In the genomic region with DNA sequence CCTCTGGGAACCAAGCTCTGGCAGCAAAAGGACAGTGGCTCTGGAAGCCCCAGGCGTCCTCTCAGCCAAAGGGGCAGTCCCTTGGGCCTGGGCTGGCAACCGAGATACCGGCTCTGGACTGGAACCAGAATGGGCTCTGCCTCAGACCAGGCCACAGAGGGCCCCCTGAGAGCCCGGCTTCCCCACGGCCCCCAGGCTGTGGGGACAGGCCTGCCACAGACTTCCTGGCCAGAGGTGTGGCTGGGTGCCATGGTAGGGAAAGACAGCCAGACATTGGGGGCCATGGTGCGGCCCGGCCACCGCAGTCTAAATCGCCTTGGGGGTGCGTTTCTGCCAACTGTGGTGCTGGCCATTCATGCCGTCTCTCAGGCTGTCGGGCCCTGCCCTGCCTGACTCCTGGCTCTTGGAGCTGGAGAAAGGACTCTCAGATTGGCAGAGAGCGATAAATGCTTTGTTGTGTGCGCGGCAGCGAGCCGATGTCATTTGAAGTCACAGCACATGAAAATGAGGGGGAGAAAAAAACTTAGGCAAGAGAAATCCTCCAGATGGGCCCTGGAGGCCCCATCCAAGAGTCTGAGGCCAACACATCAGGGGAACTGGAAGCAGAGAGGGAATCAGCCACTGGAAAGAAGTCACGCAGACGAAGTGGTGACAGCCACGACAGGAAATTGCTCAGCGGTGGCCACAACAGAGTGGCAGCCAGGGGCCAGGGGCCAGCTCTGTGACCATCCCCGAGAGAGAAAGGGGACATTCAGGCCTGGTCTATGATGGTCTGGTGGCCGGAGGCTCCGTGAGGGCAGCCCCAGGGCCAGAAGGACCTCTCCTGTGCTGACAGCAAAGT, we compare ENCODE assay signal across 8 cellular contexts. TPM values are rescaled to one million over a fixed set of nuclear protein-coding genes. Genes with fewer than 3 reads are reported as not detected.
A peak's percentile ranks its signal among the peaks of the same experiment; 100 is the strongest.
DNase-seq lines count a peak whose midpoint lies in the region; ATAC-seq and TF ChIP-seq lines count a peak whose summit lies in the region.

No MANE protein-coding gene starts in this region.

- TF ChIP-seq CTCF in spleen (IDR thresholded peaks at IDR 0.05 in 8 of 11, conservative IDR thresholded peaks at IDR 0.05 in 3 of 11): no peak

- H3K9me3 ChIP-seq in HUES48 (ENCODE audit: control insufficient read depth, insufficient read depth, low read length) (no peaks in the 10 kb centered on the region), adipocyte (ENCODE audit: control insufficient read depth, low read length) (no peaks in the 10 kb centered on the region), spleen (no peaks in the 10 kb centered on the region)

- no peak for TF ChIP-seq POLR2A in spleen (IDR thresholded peaks at IDR 0.05)

- no peak overlapping the region for H3K9ac ChIP-seq in HUES48 (ENCODE audit: low read depth, low read length)
- peak overlapping the region; percentile 86 for H3K9ac ChIP-seq in adipocyte (ENCODE audit: low read length)

- intact Hi-C loops in spleen (cut with DNase I; ENCODE audit: low total_unique reads): no loop called here

- H3K27me3 ChIP-seq in HUES48 (ENCODE audit: control insufficient read depth, insufficient read depth, low read length) (no peaks in the 10 kb centered on the region), adipocyte (replicated peaks; ENCODE audit: control insufficient read depth, insufficient read depth, low read length) (no peaks in the 10 kb centered on the region), spleen (replicated peaks in 1 of 7) (no peaks in the 10 kb centered on the region)

- H3K36me3 ChIP-seq in HUES48 (ENCODE audit: control insufficient read depth, insufficient read depth, low read length) (no peaks in the 10 kb centered on the region), adipocyte (ENCODE audit: control insufficient read depth, insufficient read depth, low read length, severe bottlenecking) (peaks cover 3% of the 10 kb centered on the region), spleen (peaks cover 0 to 47% (median 2%) of the 10 kb centered on the region in 6 donors)

- peak; percentile 55 for DNase-seq in adipocyte (ENCODE audit: low read depth)
- DNase-seq in inferior parietal cortex (ENCODE audit: extremely low spot score): peak; percentile 60
- no peak for DNase-seq in spleen
- no peak for DNase-seq in HuH-7 (ENCODE audit: low spot score)
- DNase-seq in activated T-cell treated with anti-CD3 and anti-CD28 coated beads, Interleukin-2, amount 50 U/mL, for 48 hours: no peak
- DNase-seq in activated CD4-positive, alpha-beta T cell treated with anti-CD3 and anti-CD28 coated beads, Interleukin-2, amount 50 U/mL, for 1 hour: no peak

- 52 to 67% (median 55%) methylated on average over 17 to 24 of the region's 24 CpGs for WGBS in spleen, 5 donors

- peak overlapping the region; percentile 59 for H3K27ac ChIP-seq in HUES48 (ENCODE audit: low read depth, low read length)
- H3K27ac ChIP-seq in spleen: peak overlapping the region; percentile 37 to 92 (median 85)

- no peak for ATAC-seq in GM21737 (IDR thresholded peaks at IDR 0.05; ENCODE audit: unreplicated experiment)

- H3K4me3 ChIP-seq in HUES48 (ENCODE audit: low read depth, low read length) (no peak overlapping the region), adipocyte (ENCODE audit: low read length) (peak overlapping the region; percentile 51), spleen (peak overlapping the region in 1 of 8 donors; percentile 44)

- H3K4me1 ChIP-seq in HUES48 (ENCODE audit: control insufficient read depth, insufficient read depth, low read length) (peaks cover 45% of the 10 kb centered on the region), adipocyte (ENCODE audit: control insufficient read depth, insufficient read depth, low read length) (peaks cover 81% of the 10 kb centered on the region), spleen (peaks cover 91 to 100% (median 100%) of the 10 kb centered on the region in 6 donors)

RNA-seq across cellular contexts. Expression of gene SH3GL1, which starts 26.5 kb away (rescaled TPM):
- 10 to 100 TPM; 37.2 to 77.4 (median 66.2) TPM for total RNA-seq in spleen
- 10 to 100 TPM; 26.1 to 44.0 (median 31.3) TPM for polyA plus RNA-seq in spleen

RNA-seq across cellular contexts. Expression of gene CHAF1A, which starts 28.6 kb away (rescaled TPM):
- 10 to 100 TPM in 5 of 7 donors, 1 to 10 TPM in 2; 9.4 to 17.9 (median 10.6) TPM for total RNA-seq in spleen
- polyA plus RNA-seq in spleen: 1 to 10 TPM; 3.8 to 7.4 (median 5.7) TPM

RNA-seq across cellular contexts. Expression of gene MPND, which starts 30.5 kb away (rescaled TPM):
- total RNA-seq in spleen: 10 to 100 TPM in 4 of 7 donors, 1 to 10 TPM in 3; 6.4 to 24.2 (median 13.8) TPM
- 10 to 100 TPM; 17.1 to 24.0 (median 17.9) TPM for polyA plus RNA-seq in spleen

RNA-seq across cellular contexts. Expression of gene STAP2, which starts 35.2 kb away (rescaled TPM):
- 1 to 10 TPM in 4 of 7 donors, under 1 TPM in 2, not detected in 1; 0.79 to 5.1 (median 1.6) TPM for total RNA-seq in spleen
- 1 to 10 TPM; 2.1 to 2.9 (median 2.5) TPM for polyA plus RNA-seq in spleen

Comparison
In these comparisons a context has a peak if more than half of its experiments do, and no peak if none do; other contexts are left out.
1. DNase-seq: peak in adipocyte (single experiment) and inferior parietal cortex (single experiment); none in spleen (single experiment), HuH-7 (single experiment), activated T-cell treated with anti-CD3 and anti-CD28 coated beads, Interleukin-2, amount 50 U/mL, for 48 hours (0 of 2) and activated CD4-positive, alpha-beta T cell treated with anti-CD3 and anti-CD28 coated beads, Interleukin-2, amount 50 U/mL, for 1 hour (single experiment).